Comparison of ENCODE assay signal across 9 cellular contexts in genomic region chr14:24189460-24189859, GRCh38. TPM values are rescaled to one million over a fixed set of nuclear protein-coding genes. Genes with fewer than 3 reads are reported as not detected.
DNase-seq lines count a peak whose midpoint lies in the region; ATAC-seq and TF ChIP-seq lines count a peak whose summit lies in the region.
"Had no signal": no experiment of that assay in that cellular context is flagged by ENCODE, and none has a peak within 500 bp of the region (broad histone marks: within the 10 kb centered on the region; RNA-seq: fewer than 3 reads in every experiment).

No MANE protein-coding gene starts in this region.

- H3K4me2 ChIP-seq in DND-41 (ENCODE audit: insufficient read depth, low read length) (peak overlapping the region; percentile 92), Loucy (ENCODE audit: low read depth, low read length, poor library complexity, severe bottlenecking) (peak overlapping the region; percentile 84)

- ATAC-seq in DND-41 (ENCODE audit: insufficient read depth, low read depth) (no peak), HG02852 (IDR thresholded peaks at IDR 0.05; ENCODE audit: unreplicated experiment) (no peak)

- H3K9me3 Mint-ChIP-seq in osteocyte (ENCODE audit: unreplicated experiment), result no peaks in the 10 kb centered on the region

- H3K9ac ChIP-seq in DND-41 (ENCODE audit: low read depth, low read length) (peak overlapping the region; percentile 66), Loucy (ENCODE audit: low read depth, low read length, poor library complexity, severe bottlenecking) (peak overlapping the region; percentile 70)

- no peaks in the 10 kb centered on the region for H3K9me2 ChIP-seq in Loucy (replicated peaks; ENCODE audit: low read depth, low read length)

- H3K4me3 Mint-ChIP-seq in osteocyte (ENCODE audit: unreplicated experiment), result no peak overlapping the region

- H3K27me3 ChIP-seq in DND-41 (ENCODE audit: insufficient read depth, low read length, poor library complexity) (no peaks in the 10 kb centered on the region), Loucy (ENCODE audit: insufficient read depth, low read length, poor library complexity, severe bottlenecking) (no peaks in the 10 kb centered on the region)
- H3K27me3 ChIP-seq in effector memory CD4-positive, alpha-beta T cell (replicated peaks; ENCODE audit: control insufficient read depth, insufficient read depth, low read length, poor library complexity, severe bottlenecking), result no peaks in the 10 kb centered on the region

- H3K79me2 ChIP-seq in DND-41 (ENCODE audit: insufficient read depth, low read length) (peaks cover 41% of the 10 kb centered on the region), Loucy (ENCODE audit: insufficient read depth, low read length) (peaks cover 24% of the 10 kb centered on the region)

- H3K36me3 ChIP-seq in DND-41 (ENCODE audit: insufficient read depth, low read length), result peaks cover 54% of the 10 kb centered on the region
- H3K36me3 ChIP-seq in Loucy (ENCODE audit: insufficient read depth, low read length), result no peaks in the 10 kb centered on the region; the same call in 1 of the 2 replicates
- H3K36me3 ChIP-seq in effector memory CD4-positive, alpha-beta T cell (ENCODE audit: control insufficient read depth, insufficient read depth, low read length), result peaks cover 37% of the 10 kb centered on the region

- H3K4me1 Mint-ChIP-seq in osteocyte (ENCODE audit: unreplicated experiment), result peaks cover 30% of the 10 kb centered on the region

- H4K20me1 ChIP-seq in DND-41 (ENCODE audit: insufficient read depth, low read length), result peaks cover 9% of the 10 kb centered on the region; the same call in 1 of the 2 replicates
- no peaks in the 10 kb centered on the region for H4K20me1 ChIP-seq in Loucy (ENCODE audit: insufficient read depth, low read length, poor library complexity, severe bottlenecking)

- no peak for DNase-seq in DND-41
- no peak for DNase-seq in effector memory CD4-positive, alpha-beta T cell
- DNase-seq in osteocyte (ENCODE audit: extremely low spot score, unreplicated experiment), result no peak
- DNase-seq in islet precursor cell, result no peak
- DNase-seq in DMS 273 treated with DMSO at 0.1 percent for 48 hours (lab: John Stamatoyannopoulos, UW), result no peak

- H3K27me3 Mint-ChIP-seq in osteocyte (ENCODE audit: unreplicated experiment), result no peaks in the 10 kb centered on the region

- H3K36me3 Mint-ChIP-seq in osteocyte (ENCODE audit: unreplicated experiment), result peaks cover 15% of the 10 kb centered on the region

- H3K4me3 ChIP-seq in DND-41 (ENCODE audit: low read depth in 1 of 2, low read length in 2 of 2) (peak overlapping the region in 1 of 2 experiments; percentile 86; a peak in 1 of 4 replicates), Loucy (ENCODE audit: low read length, poor library complexity, severe bottlenecking) (peak overlapping the region; percentile 80)
- H3K4me3 ChIP-seq in effector memory CD4-positive, alpha-beta T cell (ENCODE audit: insufficient read depth, low read depth, low read length, poor library complexity, severe bottlenecking), result no peak overlapping the region
- H3K4me3 ChIP-seq: lung had no signal

- no peaks in the 10 kb centered on the region for H3F3A ChIP-seq in Loucy (ENCODE audit: low read depth)

- peak overlapping the region; percentile 72; the same call in 1 of the 2 replicates for H3K27ac ChIP-seq in DND-41 (ENCODE audit: low read length)
- H3K27ac ChIP-seq in effector memory CD4-positive, alpha-beta T cell (ENCODE audit: insufficient read depth, low read length, poor library complexity, severe bottlenecking), result peak overlapping the region; percentile 81

- peak overlapping the region; percentile 72; the same call in 1 of the 2 replicates for H2AFZ ChIP-seq in DND-41 (ENCODE audit: low read depth, low read length)
- H2AFZ ChIP-seq in Loucy (ENCODE audit: low read length), result peak overlapping the region; percentile 26; the same call in 1 of the 2 replicates

- TF ChIP-seq CTCF in DND-41 (IDR thresholded peaks at IDR 0.05; ENCODE audit: borderline replicate concordance, extremely low read depth, low read length, poor library complexity, severe bottlenecking), result no peak
- no peak for TF ChIP-seq CTCF in Loucy (conservative IDR thresholded peaks at IDR 0.05; ENCODE audit: low read length)
- TF ChIP-seq CTCF in osteocyte (IDR thresholded peaks at IDR 0.05), result no peak

- H3K9me3 ChIP-seq in DND-41 (ENCODE audit: insufficient read depth, low read length, severe bottlenecking) (no peaks in the 10 kb centered on the region), Loucy (ENCODE audit: insufficient read depth, low read depth, low read length) (no peaks in the 10 kb centered on the region)
- H3K9me3 ChIP-seq in effector memory CD4-positive, alpha-beta T cell (ENCODE audit: control insufficient read depth, low read length), result no peaks in the 10 kb centered on the region

- H3K27ac Mint-ChIP-seq in osteocyte (ENCODE audit: unreplicated experiment), result peak overlapping the region; percentile 89

- H3K4me1 ChIP-seq in DND-41 (ENCODE audit: insufficient read depth, low read length) (peaks cover 59% of the 10 kb centered on the region), Loucy (ENCODE audit: insufficient read depth, low read length, poor library complexity, severe bottlenecking) (peaks cover 18% of the 10 kb centered on the region)
- H3K4me1 ChIP-seq in effector memory CD4-positive, alpha-beta T cell (ENCODE audit: control insufficient read depth, insufficient read depth, low read length, poor library complexity, severe bottlenecking), result peaks cover 20% of the 10 kb centered on the region

RNA-seq across cellular contexts. Expression of gene IPO4, which starts 0.8 kb away (rescaled TPM):
- total RNA-seq in osteocyte, result 34.6 and 36.5 TPM in 2 replicates

RNA-seq across cellular contexts. Expression of gene TM9SF1, which starts 5.8 kb away (rescaled TPM):
- total RNA-seq in osteocyte, result 69.5 and 81.8 TPM in 2 replicates

RNA-seq across cellular contexts. Expression of gene TSSK4, which starts 16.0 kb away (rescaled TPM):
- total RNA-seq in osteocyte, result not detected in 2 replicates
- total RNA-seq: epithelial cell of proximal tubule had no signal

RNA-seq across cellular contexts. Expression of gene REC8, which starts 17.6 kb away (rescaled TPM):
- 8.1 and 11.5 TPM in 2 replicates for total RNA-seq in osteocyte

RNA-seq across cellular contexts. Expression of gene CHMP4A, which starts 23.8 kb away (rescaled TPM):
- 38.1 and 45.3 TPM in 2 replicates for total RNA-seq in osteocyte
